In genomic region chr4:4492161-4492847, GRCh38 we compare ENCODE assay signal across 1 cellular context.
TF ChIP-seq lines count a peak whose summit lies in the region.

No MANE protein-coding gene starts in this region.

TF ChIP-seq in GM23338, 12 proteins besides CTCF, POLR2A, EP300 and RAD21 (continued from another document):
- TF ChIP-seq REST (IDR thresholded peaks at IDR 0.05; ENCODE audit: unreplicated experiment) = no peak
